Comparison of ENCODE assay signal across 1 cellular context in genomic region chr2:12326449-12327190, GRCh38.
TF ChIP-seq lines count a peak whose summit lies in the region.

No MANE protein-coding gene starts in this region.

TF ChIP-seq in IMR-90, 13 proteins besides CTCF, POLR2A, EP300 and RAD21 (continued from another document):
- TF ChIP-seq ELK1 (IDR thresholded peaks at IDR 0.05; ENCODE audit: borderline replicate concordance, low read depth, low read length): no peak
- no peak for TF ChIP-seq CEBPB (IDR thresholded peaks at IDR 0.05; ENCODE audit: low read depth, low read length)
- TF ChIP-seq MAZ (IDR thresholded peaks at IDR 0.05; ENCODE audit: borderline replicate concordance, low read depth, low read length): no peak
- no peak for TF ChIP-seq USF2 (IDR thresholded peaks at IDR 0.05; ENCODE audit: low read depth, low read length)
- TF ChIP-seq RCOR1 (IDR thresholded peaks at IDR 0.05; ENCODE audit: insufficient replicate concordance, low read length): no peak
- TF ChIP-seq NFE2L2 (IDR thresholded peaks at IDR 0.05; ENCODE audit: low read depth, low read length): no peak
